Comparison of ENCODE assay signal across 1 cellular context in the genomic region with DNA sequence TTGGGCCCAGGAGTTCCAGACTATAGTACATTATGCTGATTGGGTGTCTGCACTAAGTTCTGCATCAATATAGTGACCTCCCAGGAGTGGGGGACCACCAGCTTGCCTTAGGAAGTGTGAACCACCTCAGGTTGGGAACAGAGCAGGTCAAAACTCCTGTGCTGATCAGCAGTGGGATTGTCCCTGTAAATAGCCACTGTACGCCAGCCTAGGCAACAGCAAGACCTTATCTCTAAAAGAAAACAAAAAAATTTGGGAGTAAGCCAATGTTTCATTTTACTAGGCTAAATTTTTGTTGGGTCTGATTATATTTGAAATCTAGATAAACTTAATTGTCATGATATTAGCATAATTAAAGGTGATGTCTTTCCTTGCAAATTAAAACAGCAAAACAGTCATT.
TF ChIP-seq lines count a peak whose summit lies in the region.

No MANE protein-coding gene starts in this region.

TF ChIP-seq in K562, 482 proteins besides CTCF, POLR2A, EP300 and RAD21:
- no peak for TF ChIP-seq RBBP5 (IDR thresholded peaks at IDR 0.05; ENCODE audit: borderline replicate concordance, insufficient read depth, low read length, poor library complexity, severe bottlenecking)
- peak; percentile 85 for TF ChIP-seq FOXJ2 (tag; IDR thresholded peaks at IDR 0.05)
